In genomic region chr10:124306520-124306919, GRCh38 we compare ENCODE assay signal across 8 cellular contexts.
"Had no signal": no experiment of that assay in that cellular context is flagged by ENCODE, and none has a peak within 500 bp of the region (broad histone marks: within the 10 kb centered on the region; RNA-seq: fewer than 3 reads in every experiment).

No MANE protein-coding gene starts in this region.

- H3K4me3 ChIP-seq: GM23338, HAP-1 had no signal

- H3K36me3 ChIP-seq: HAP-1 had no signal

- H3K9me3 ChIP-seq: HAP-1 had no signal

- ATAC-seq: GM23338, HCT116 had no signal

- H3K9ac ChIP-seq: KMS-11 had no signal

- FAIRE-seq: HTR-8/SVneo had no signal

- H3K4me1 ChIP-seq: HAP-1 had no signal

- H3K27ac ChIP-seq: KMS-11 had no signal

- H3K4me2 ChIP-seq: GM23338, KMS-11 had no signal

- DNase-seq: H7, Karpas-422, KBM-7 had no signal

- H2AFZ ChIP-seq: GM23338 had no signal
